ENCODE assay signal across 28 cellular contexts in genomic region chr7:39924122-39924521, GRCh38. TPM values are rescaled to one million over a fixed set of nuclear protein-coding genes. Genes with fewer than 3 reads are reported as not detected.
A peak's percentile ranks its signal among the peaks of the same experiment; 100 is the strongest.
DNase-seq lines count a peak whose midpoint lies in the region; ATAC-seq, FAIRE-seq and TF ChIP-seq lines count a peak whose summit lies in the region.
"Had no signal": no experiment of that assay in that cellular context is flagged by ENCODE, and none has a peak within 500 bp of the region (broad histone marks: within the 10 kb centered on the region; RNA-seq: fewer than 3 reads in every experiment).

No MANE protein-coding gene starts in this region.

- H3K9me3 ChIP-seq in SK-N-MC (ENCODE audit: low read depth, low read length), result no peaks in the 10 kb centered on the region
- no peaks in the 10 kb centered on the region for H3K9me3 ChIP-seq in endodermal cell (ENCODE audit: control insufficient read depth, low read length)
- H3K9me3 ChIP-seq in upper lobe of right lung, result no peaks in the 10 kb centered on the region
- H3K9me3 ChIP-seq: BLaER1, SJCRH30 had no signal

- no peaks in the 10 kb centered on the region for H3K36me3 Mint-ChIP-seq in endodermal cell (ENCODE audit: low read depth)

- no peak overlapping the region for H3K4me3 Mint-ChIP-seq in endodermal cell
- H3K4me3 Mint-ChIP-seq: CD4-positive, alpha-beta T cell had no signal

- H3K27me3 Mint-ChIP-seq in endodermal cell (ENCODE audit: insufficient read depth), result peaks cover 9% of the 10 kb centered on the region
- H3K27me3 Mint-ChIP-seq: CD4-positive, alpha-beta T cell had no signal

- 70 to 84% methylated on average over 2 of the region's 2 CpGs for WGBS in endodermal cell (ENCODE audit: insufficient coverage in 1 of 2, insufficient read length in 1 of 2), 2 experiments

- H3K9ac ChIP-seq in SK-N-MC (ENCODE audit: insufficient read length) (peak overlapping the region; percentile 39), endodermal cell (ENCODE audit: extremely low read depth, low read length, poor library complexity, severe bottlenecking) (no peak overlapping the region)
- H3K9ac ChIP-seq: BLaER1 had no signal

- peak; percentile 31 for FAIRE-seq in G401.6 (lab: Jason Lieb, UNC)
- FAIRE-seq: GM12891, GM19239, K562 had no signal

- H3K27me3 ChIP-seq in endodermal cell (ENCODE audit: control insufficient read depth, insufficient read depth, low read length, poor library complexity, severe bottlenecking) (no peaks in the 10 kb centered on the region), upper lobe of right lung (no peaks in the 10 kb centered on the region)
- H3K27me3 ChIP-seq: BLaER1, SJCRH30 had no signal

- peaks cover 13% of the 10 kb centered on the region for H3K4me1 Mint-ChIP-seq in endodermal cell

- H3K36me3 ChIP-seq in SK-N-MC (ENCODE audit: insufficient read depth, low read length), result no peaks in the 10 kb centered on the region
- H3K36me3 ChIP-seq in endodermal cell (ENCODE audit: control insufficient read depth, insufficient read depth, low read length), result no peaks in the 10 kb centered on the region
- H3K36me3 ChIP-seq in upper lobe of right lung, result no peaks in the 10 kb centered on the region
- H3K36me3 ChIP-seq: BLaER1, SJCRH30 had no signal

- H3K9me3 Mint-ChIP-seq in endodermal cell, result no peaks in the 10 kb centered on the region
- H3K9me3 Mint-ChIP-seq: CD4-positive, alpha-beta T cell had no signal

- H3K4me3 ChIP-seq in SK-N-MC, result no peak overlapping the region
- H3K4me3 ChIP-seq in endodermal cell (ENCODE audit: low read length), result no peak overlapping the region
- no peak overlapping the region for H3K4me3 ChIP-seq in upper lobe of right lung
- H3K4me3 ChIP-seq: BLaER1, K562, SJCRH30 had no signal

- H3K27ac ChIP-seq in SK-N-MC, result peak overlapping the region; percentile 3; the same call in 1 of the 2 replicates
- H3K27ac ChIP-seq in endodermal cell (ENCODE audit: low read depth, low read length), result no peak overlapping the region
- no peak overlapping the region for H3K27ac ChIP-seq in upper lobe of right lung
- H3K27ac ChIP-seq: BLaER1 had no signal

- TF ChIP-seq CTCF in endodermal cell (conservative IDR thresholded peaks at IDR 0.05) (peak; percentile 56), upper lobe of right lung (IDR thresholded peaks at IDR 0.05) (no peak)

- DNase-seq in SK-N-MC (ENCODE audit: low read depth, low spot score) (no peak), endodermal cell (peak; percentile 56), myocyte (ENCODE audit: low read depth) (peak; percentile 10), COR-L47 (lab: John Stamatoyannopoulos, UW) (no peak), upper lobe of right lung (no peak)
- DNase-seq: CD4-positive, alpha-beta T cell; DMS53; GDM1; Kasumi-1; NCI-H1092 treated with DMSO at 0.1 percent for 48 hours; NCI-H1436; NCI-H187; NCI-H2081 treated with DMSO at 0.1 percent for 48 hours; NCI-H2171 treated with DMSO at 0.1 percent for 48 hours; NCI-H345; NCI-H510A treated with DMSO at 0.1 percent for 48 hours; NCI-H82; NK-92 treated with Interleukin-12 subunit alpha and Interleukin-12 subunit beta, amount 100 ng/mL, for 24 hours; PC-3 had no signal

- H3K27ac Mint-ChIP-seq in endodermal cell, result no peak overlapping the region
- H3K27ac Mint-ChIP-seq: CD4-positive, alpha-beta T cell had no signal

- ATAC-seq in HG02571 (IDR thresholded peaks at IDR 0.05; ENCODE audit: unreplicated experiment) (no peak), upper lobe of right lung (no peak)
- ATAC-seq: HCT116, K562, PC-3, Right ventricle myocardium inferior had no signal

- intact Hi-C loops in upper lobe of right lung (cut with DNase I), result no loop called here

- H3K4me1 ChIP-seq in endodermal cell (ENCODE audit: control insufficient read depth, insufficient read depth, low read length) (no peaks in the 10 kb centered on the region), upper lobe of right lung (no peaks in the 10 kb centered on the region)
- H3K4me1 ChIP-seq: BLaER1 had no signal

RNA-seq across cellular contexts. Expression of gene CDK13, which starts 25.9 kb away (rescaled TPM):
- total RNA-seq in endodermal cell (10 to 100 TPM; 60.8 to 77.7 TPM), myocyte (52.6 and 52.9 TPM in 2 replicates), upper lobe of right lung (51.4 TPM)
- polyA plus RNA-seq in endodermal cell (2013, experiment 1 of 2), result 35.6 TPM
- polyA plus RNA-seq in endodermal cell (2013, experiment 2 of 2), result 45.2 TPM
- 29.4 TPM for polyA plus RNA-seq in myocyte (2012)

Comparison
In these comparisons a context has a peak if more than half of its experiments do, and no peak if none do; other contexts are left out.
1. DNase-seq: peak in endodermal cell (single experiment) and myocyte (single experiment); none in SK-N-MC (single experiment), COR-L47 (single experiment) and upper lobe of right lung (single experiment).